In the genomic region with DNA sequence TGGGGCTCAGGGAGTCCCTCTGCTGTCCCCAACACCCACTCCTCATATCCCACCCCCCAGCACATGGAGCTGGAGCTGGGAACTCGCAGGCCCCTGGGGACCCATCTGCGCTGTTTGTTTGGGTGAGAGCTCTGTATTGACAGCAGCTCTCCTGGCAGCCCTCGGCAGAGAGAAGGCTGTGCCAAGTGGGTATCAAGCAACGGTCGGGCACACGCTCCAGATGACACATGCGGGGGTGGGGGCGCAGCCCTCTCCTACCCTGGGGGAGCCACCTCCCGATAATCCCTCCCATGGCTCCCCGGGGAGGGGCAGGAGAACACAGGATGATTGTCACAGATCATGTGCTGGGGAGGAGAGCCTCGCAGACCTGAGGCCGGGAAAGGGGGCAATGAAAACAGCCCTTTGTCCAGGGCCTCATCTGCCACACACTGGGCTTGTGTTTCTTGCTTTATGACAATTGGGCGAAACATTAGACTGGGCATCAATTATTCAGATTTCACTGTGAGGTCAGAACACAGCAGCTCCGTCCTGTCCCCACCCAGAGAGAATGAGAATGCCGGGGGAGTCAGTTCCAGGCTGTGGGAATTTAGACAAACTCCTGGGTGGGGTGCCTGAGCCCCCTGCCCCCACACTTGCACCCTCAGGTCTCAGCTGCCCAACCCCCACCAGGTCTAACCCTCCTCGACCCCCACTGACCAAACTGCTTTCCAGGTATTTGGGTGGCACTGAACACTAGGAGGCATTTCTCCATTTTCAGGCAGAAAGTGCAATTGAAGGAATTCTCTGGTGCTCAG, we compare ENCODE assay signal across 11 cellular contexts. TPM values are rescaled to one million over a fixed set of nuclear protein-coding genes. Genes with fewer than 3 reads are reported as not detected.
DNase-seq lines count a peak whose midpoint lies in the region; ATAC-seq, FAIRE-seq and TF ChIP-seq lines count a peak whose summit lies in the region.
"Had no signal": no experiment of that assay in that cellular context is flagged by ENCODE, and none has a peak within 500 bp of the region (broad histone marks: within the 10 kb centered on the region; RNA-seq: fewer than 3 reads in every experiment).

No MANE protein-coding gene starts in this region.

- peak in 1 of 2 donors; percentile 4 for DNase-seq in stimulated activated naive CD8-positive, alpha-beta T cell treated with anti-CD3 and anti-CD28 coated beads, Interleukin-15, amount 100 ng/mL, for 72 hours
- DNase-seq in stimulated activated naive CD8-positive, alpha-beta T cell treated with anti-CD3 and anti-CD28 coated beads, Interleukin-15, Interleukin-2, amounts not matched to agents 100 U/mL and 50 U/mL, for 24 hours: no peak
- no peak for DNase-seq in stimulated activated CD4-positive, alpha-beta T cell treated with anti-CD3 and anti-CD28 coated beads, Interleukin-4, amount 100 ng/mL, for 24 hours
- no peak for DNase-seq in D721Med (ENCODE audit: insufficient read length, low spot score)
- no peak for DNase-seq in stimulated activated CD4-positive, alpha-beta T cell treated with anti-CD3 and anti-CD28 coated beads, Interleukin-1b, Interleukin-23, amount 100 ng/mL, for 48 hours
- DNase-seq: NCI-H510A had no signal

- peak overlapping the region in 1 of 2 donors; percentile 76 for H3K27ac Mint-ChIP-seq in stimulated activated naive CD8-positive, alpha-beta T cell treated with anti-CD3 and anti-CD28 coated beads, Interleukin-15, amount 100 ng/mL, for 72 hours
- peak overlapping the region; percentile 83 to 95 (median 93) for H3K27ac Mint-ChIP-seq in brain

- no peaks in the 10 kb centered on the region for H3K36me3 Mint-ChIP-seq in brain

- TF ChIP-seq CTCF in brain (conservative IDR thresholded peaks at IDR 0.05) (no peak), D721Med (IDR thresholded peaks at IDR 0.05; ENCODE audit: insufficient read depth, missing control alignments) (no peak)

- peaks cover 6% of the 10 kb centered on the region for H3K4me1 Mint-ChIP-seq in stimulated activated naive CD8-positive, alpha-beta T cell treated with anti-CD3 and anti-CD28 coated beads, Interleukin-15, amount 100 ng/mL, for 72 hours
- peaks cover 41% of the 10 kb centered on the region for H3K4me1 Mint-ChIP-seq in brain

- no peaks in the 10 kb centered on the region for H3K9me3 ChIP-seq in mesodermal cell (ENCODE audit: control insufficient read depth, low read length)

- ATAC-seq in stimulated activated naive CD8-positive, alpha-beta T cell treated with anti-CD3 and anti-CD28 coated beads, Interleukin-15, amount 100 ng/mL, for 72 hours: peak; percentile 20
- no peak for ATAC-seq in stimulated activated naive CD8-positive, alpha-beta T cell treated with anti-CD3 and anti-CD28 coated beads, Interleukin-15, Interleukin-2, amounts not matched to agents 100 U/mL and 50 U/mL, for 24 hours
- no peak for ATAC-seq in HG02884 (IDR thresholded peaks at IDR 0.05; ENCODE audit: unreplicated experiment)

- peak overlapping the region; percentile 30 for H3K27ac ChIP-seq in mesodermal cell (ENCODE audit: low read depth, low read length, severe bottlenecking)

- H3K36me3 ChIP-seq in mesodermal cell (ENCODE audit: control insufficient read depth, insufficient read depth, low read length): no peaks in the 10 kb centered on the region

- H3K9me3 Mint-ChIP-seq in stimulated activated naive CD8-positive, alpha-beta T cell treated with anti-CD3 and anti-CD28 coated beads, Interleukin-15, amount 100 ng/mL, for 72 hours: peaks cover 0 to 5% of the 10 kb centered on the region in 2 donors
- peaks cover 3 to 17% (median 6%) of the 10 kb centered on the region in 5 experiments for H3K9me3 Mint-ChIP-seq in brain

- H3K27me3 Mint-ChIP-seq in stimulated activated naive CD8-positive, alpha-beta T cell treated with anti-CD3 and anti-CD28 coated beads, Interleukin-15, amount 100 ng/mL, for 72 hours: no peaks in the 10 kb centered on the region
- H3K27me3 Mint-ChIP-seq in brain: peaks cover 4% of the 10 kb centered on the region

- no peak for FAIRE-seq in D721Med (lab: Jason Lieb, UNC)
- FAIRE-seq: keratinocyte had no signal

- no peaks in the 10 kb centered on the region for H3K4me1 ChIP-seq in mesodermal cell (ENCODE audit: control insufficient read depth, insufficient read depth, low read length, poor library complexity, severe bottlenecking)
- H3K4me1 ChIP-seq: Caco-2 had no signal

- H3K4me3 Mint-ChIP-seq in stimulated activated naive CD8-positive, alpha-beta T cell treated with anti-CD3 and anti-CD28 coated beads, Interleukin-15, amount 100 ng/mL, for 72 hours: no peak overlapping the region
- H3K4me3 Mint-ChIP-seq in brain: peak overlapping the region; percentile 10 to 65 (median 30)

- WGBS in mesodermal cell (ENCODE audit: insufficient coverage in 2 of 2), 2 experiments: 86 to 87% methylated on average over 12 to 15 of the region's 16 CpGs

- no peak overlapping the region for H3K4me3 ChIP-seq in mesodermal cell (ENCODE audit: extremely low read depth, insufficient read depth, low read length, poor library complexity, severe bottlenecking)

RNA-seq across cellular contexts. Expression of a gene that starts 46.4 kb away (rescaled TPM):
- polyA plus RNA-seq in brain (ENCODE audit: insufficient read depth, low read depth, low replicate concordance): 88.5 TPM
- polyA plus RNA-seq in mesodermal cell (2013, experiment 1 of 2): 45.0 TPM
- 49.5 TPM for polyA plus RNA-seq in mesodermal cell (2013, experiment 2 of 2)

Comparison
In these comparisons a context has a peak if more than half of its experiments do, and no peak if none do; other contexts are left out.
1. H3K4me3 Mint-ChIP-seq: peak in brain (5 of 5); none in stimulated activated naive CD8-positive, alpha-beta T cell treated with anti-CD3 and anti-CD28 coated beads, Interleukin-15, amount 100 ng/mL, for 72 hours (0 of 2).